7 cellular contexts compared by ENCODE assay signal in genomic region chr7:151249732-151250072, GRCh38. TPM values are rescaled to one million over a fixed set of nuclear protein-coding genes. Genes with fewer than 3 reads are reported as not detected.
A peak's percentile ranks its signal among the peaks of the same experiment; 100 is the strongest.
DNase-seq lines count a peak whose midpoint lies in the region; ATAC-seq, FAIRE-seq and TF ChIP-seq lines count a peak whose summit lies in the region.

No MANE protein-coding gene starts in this region.

- TF ChIP-seq CTCF in kidney (IDR thresholded peaks at IDR 0.05; ENCODE audit: borderline replicate concordance, extremely low read depth, insufficient read depth): no peak
- TF ChIP-seq CTCF in omental fat pad (IDR thresholded peaks at IDR 0.05): no peak

- H3K9me3 ChIP-seq in kidney (ENCODE audit: control insufficient read depth in 1 of 2, low read length in 2 of 2) (no peaks in the 10 kb centered on the region), stomach smooth muscle (ENCODE audit: control insufficient read depth in 2 of 2, low read length in 2 of 2) (no peaks in the 10 kb centered on the region)

- peak overlapping the region in 1 of 2 donors; percentile 71 for H3K9ac ChIP-seq in kidney (ENCODE audit: low read length in 2 of 2)
- peak overlapping the region; percentile 60 to 63 for H3K9ac ChIP-seq in stomach smooth muscle (ENCODE audit: low read length in 2 of 2)

- peak; percentile 18 for DNase-seq in HCEC 1CT
- DNase-seq in amniotic epithelial cell (ENCODE audit: low read depth): peak; percentile 64
- peak; percentile 82 for DNase-seq in kidney
- DNase-seq in dedifferentiated amniotic fluid mesenchymal stem cell (ENCODE audit: extremely low spot score): no peak
- no peak for DNase-seq in omental fat pad (ENCODE audit: low spot score)

- H3K4me1 ChIP-seq in kidney (ENCODE audit: control insufficient read depth in 1 of 2, insufficient read depth in 1 of 2, low read depth in 1 of 2, low read length in 2 of 2) (peaks cover 22 to 54% of the 10 kb centered on the region in 2 donors), stomach smooth muscle (ENCODE audit: control insufficient read depth, insufficient read depth, low read length) (peaks cover 85% of the 10 kb centered on the region)

- no peak for ATAC-seq in HG03520 (IDR thresholded peaks at IDR 0.05; ENCODE audit: unreplicated experiment)
- no peak for ATAC-seq in omental fat pad (ENCODE audit: low FRiP score)

- H3K27ac ChIP-seq in kidney (ENCODE audit: low read depth in 2 of 2, low read length in 2 of 2) (peak overlapping the region; percentile 65 to 89), stomach smooth muscle (ENCODE audit: low read length) (peak overlapping the region; percentile 89)

- H3K36me3 ChIP-seq in kidney (ENCODE audit: control insufficient read depth in 1 of 2, insufficient read depth in 2 of 2, low read length in 2 of 2) (no peaks in the 10 kb centered on the region), stomach smooth muscle (ENCODE audit: control insufficient read depth in 2 of 2, insufficient read depth in 2 of 2, low read length in 2 of 2) (no peaks in the 10 kb centered on the region)

- intact Hi-C loops in kidney (cut with DNase I): loop anchor here (10.0 kb wide), 1 partner anchor 55 kb away; no protein-coding TSS in a partner anchor

- no peaks in the 10 kb centered on the region for H3K27me3 ChIP-seq in stomach smooth muscle (ENCODE audit: control insufficient read depth in 1 of 2, insufficient read depth in 2 of 2, low read length in 2 of 2)

- H3K4me3 ChIP-seq in kidney (ENCODE audit: low read length in 2 of 2) (peak overlapping the region in 1 of 2 donors; percentile 56), stomach smooth muscle (ENCODE audit: low read length in 2 of 2) (peak overlapping the region; percentile 51 to 84)

- no peak for FAIRE-seq in kidney (lab: Jason Lieb, UNC)

RNA-seq across cellular contexts. Expression of gene SMARCD3, which starts 1.2 kb away (rescaled TPM):
- total RNA-seq in kidney (52.5 TPM), omental fat pad (10 to 100 TPM; 19.7 to 57.5 (median 31.2) TPM)
- polyA plus RNA-seq in kidney (ENCODE audit: insufficient read depth, low read depth, low replicate concordance): 46.4 TPM

RNA-seq across cellular contexts. Expression of gene CHPF2, which starts 17.4 kb away (rescaled TPM):
- 45.2 TPM for total RNA-seq in kidney
- 15.6 TPM for polyA plus RNA-seq in kidney (ENCODE audit: insufficient read depth, low read depth, low replicate concordance)
- 10 to 100 TPM; 22.3 to 44.9 (median 34.0) TPM for total RNA-seq in omental fat pad

RNA-seq across cellular contexts. Expression of gene ABCF2, which starts 22.7 kb away (rescaled TPM):
- total RNA-seq in kidney (30.8 TPM), omental fat pad (10 to 100 TPM; 28.5 to 93.4 (median 44.7) TPM)
- 22.5 TPM for polyA plus RNA-seq in kidney (ENCODE audit: insufficient read depth, low read depth, low replicate concordance)

RNA-seq across cellular contexts. Expression of gene H2BK1, which starts 39.4 kb away (rescaled TPM):
- total RNA-seq in kidney (not detected), omental fat pad (not detected)
- not detected for polyA plus RNA-seq in kidney (ENCODE audit: insufficient read depth, low read depth, low replicate concordance)

Comparison
In these comparisons a context has a peak if more than half of its experiments do, and no peak if none do; other contexts are left out.
1. DNase-seq: peak in HCEC 1CT (single experiment), amniotic epithelial cell (single experiment) and kidney (single experiment); none in dedifferentiated amniotic fluid mesenchymal stem cell (single experiment) and omental fat pad (single experiment).